In the genomic region with DNA sequence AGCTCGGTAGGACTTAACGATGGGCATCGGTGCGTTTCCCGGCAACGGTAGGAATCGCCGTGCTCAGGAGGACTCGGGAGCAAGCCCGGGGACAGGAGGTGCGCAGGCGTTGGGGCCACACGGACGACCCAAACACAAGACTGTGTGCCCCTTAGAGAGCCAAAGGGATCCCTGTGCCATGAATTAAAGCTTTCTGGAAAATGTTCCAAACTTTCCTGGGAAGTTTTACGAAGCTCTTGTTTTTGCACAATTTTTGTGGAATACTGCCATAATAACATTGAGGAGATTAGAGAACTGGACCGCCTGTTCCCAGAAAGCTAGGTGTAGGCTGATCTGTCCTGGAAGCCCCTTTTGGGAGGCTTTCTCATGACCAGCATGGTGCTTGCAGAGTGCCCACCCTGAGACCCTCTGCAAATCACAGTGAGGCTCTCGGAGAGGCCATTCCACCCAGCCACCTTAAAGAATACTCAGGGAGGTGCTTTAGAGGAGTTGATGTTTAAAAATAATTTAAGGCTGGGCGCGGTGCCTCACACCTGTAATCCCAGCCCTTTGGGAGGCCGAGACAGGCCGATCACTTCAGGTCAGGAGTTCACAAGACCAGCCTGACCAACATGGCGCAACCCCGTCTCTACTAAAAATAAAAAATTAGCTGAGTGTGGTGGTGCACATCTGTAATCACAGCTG, we compare ENCODE assay signal across 8 cellular contexts. TPM values are rescaled to one million over a fixed set of nuclear protein-coding genes. Genes with fewer than 3 reads are reported as not detected.
A peak's percentile ranks its signal among the peaks of the same experiment; 100 is the strongest.
DNase-seq lines count a peak whose midpoint lies in the region; ATAC-seq, FAIRE-seq and TF ChIP-seq lines count a peak whose summit lies in the region.

No MANE protein-coding gene starts in this region.

- H3K79me2 ChIP-seq in GM12878 (ENCODE audit: control insufficient read depth, insufficient read depth, low read length) (peaks cover 8% of the 10 kb centered on the region), HepG2 (ENCODE audit: insufficient read depth, low read length) (peaks cover 5% of the 10 kb centered on the region)

- CTCF ChIA-PET in GM12878 (lab: Yijun Ruan, JAX) (interaction anchor here (1.0 to 5.6 kb wide), 8 partner anchors 25 to 223 kb away, joined by 3 to 46 read pairs (median 4); no protein-coding TSS in a partner anchor), HepG2 (lab: Yijun Ruan, JAX; ENCODE audit: low intra/inter-chr PET ratio, low total read pairs) (no interaction called here)

- H3K9me3 ChIP-seq in GM12878 (replicated peaks; ENCODE audit: control insufficient read depth, insufficient read depth, low read length) (no peaks in the 10 kb centered on the region), HepG2 (ENCODE audit: low read length) (no peaks in the 10 kb centered on the region), tibial nerve (no peaks in the 10 kb centered on the region)

- WGBS in GM12878 (ENCODE audit: insufficient coverage, insufficient replicate concordance, low lambda C conversion rate, missing lambda C conversion rate) = 1% methylated on average over 23 of the region's 23 CpGs
- WGBS in HepG2 (ENCODE audit: low lambda C conversion rate) = 49% methylated on average over 9 of the region's 23 CpGs
- 29 to 52% methylated on average over 14 to 23 of the region's 23 CpGs for WGBS in tibial nerve, 2 donors

- POLR2A ChIA-PET in GM12878 (lab: Charles Lee) = interaction anchor here (0.5 to 2.4 kb wide), 13 partner anchors 9 to 248 kb away, joined by 3 to 11 read pairs (median 4); partner anchors contain the start of gene NSMCE1
- POLR2A ChIA-PET in HepG2 (lab: Yijun Ruan, JAX) = interaction anchor here (0.7 to 2.1 kb wide), 38 partner anchors 8 to 346 kb away, joined by 3 to 34 read pairs (median 5); partner anchors contain the start of genes GTF3C1, KATNIP and NSMCE1

- H3K4me1 ChIP-seq in GM12878 (ENCODE audit: control insufficient read depth, insufficient read depth, low read length) (peaks cover 18% of the 10 kb centered on the region), HepG2 (ENCODE audit: insufficient read depth, low read length) (peaks cover 43% of the 10 kb centered on the region), tibial nerve (peaks cover 0 to 14% (median 6%) of the 10 kb centered on the region in 4 donors)

- no peak for ATAC-seq in GM12878
- peak; percentile 1; the same call in 1 of the 3 replicates for ATAC-seq in HepG2
- no peak for ATAC-seq in HG02588 (IDR thresholded peaks at IDR 0.05; ENCODE audit: unreplicated experiment)
- no peak for ATAC-seq in GM21529 (IDR thresholded peaks at IDR 0.05; ENCODE audit: unreplicated experiment)

- peak overlapping the region; percentile 79 for H3K4me2 ChIP-seq in GM12878 (ENCODE audit: control insufficient read depth, insufficient read depth)
- peak overlapping the region; percentile 86 for H3K4me2 ChIP-seq in HepG2 (ENCODE audit: low read depth, low read length)

- TF ChIP-seq RAD21 in GM12878 (IDR thresholded peaks at IDR 0.05; ENCODE audit: insufficient read depth, low read depth, low read length) (no peak), HepG2 (CRISPR knock-in tag; IDR thresholded peaks at IDR 0.05) (no peak)

- H3K9ac ChIP-seq in GM12878 (ENCODE audit: control insufficient read depth, insufficient read depth, low read length) (peak overlapping the region; percentile 87), HepG2 (ENCODE audit: insufficient read depth, low read depth, low read length) (peak overlapping the region; percentile 98)

- peak overlapping the region; percentile 80 for H3K27ac ChIP-seq in GM12878 (ENCODE audit: control insufficient read depth, insufficient read depth)
- H3K27ac ChIP-seq in HepG2 (ENCODE audit: extremely low read length, insufficient read depth, low read length) = peak overlapping the region; percentile 97
- peak overlapping the region; percentile 91 to 99 (median 98) for H3K27ac ChIP-seq in tibial nerve

- no peak for TF ChIP-seq CTCF in LNCaP clone FGC (IDR thresholded peaks at IDR 0.05; ENCODE audit: control insufficient read depth, extremely low read depth, insufficient read depth)
- no peak for TF ChIP-seq CTCF in GM12878 (IDR thresholded peaks at IDR 0.05 in 2 of 3, conservative IDR thresholded peaks at IDR 0.05 in 1 of 3; ENCODE audit: control insufficient read depth in 2 of 3, extremely low read depth in 1 of 3, insufficient read depth in 1 of 3, low read depth in 3 of 3, low read length in 3 of 3)
- TF ChIP-seq CTCF in HepG2 (CRISPR knock-in tag; IDR thresholded peaks at IDR 0.05) = no peak
- TF ChIP-seq CTCF in tibial nerve (IDR thresholded peaks at IDR 0.05) = no peak

- in situ Hi-C loops in GM12878 (cut with MboI) (no loop called here), HepG2 (cut with HindIII; ENCODE audit: extremely low pct_ligation_motif_present, low pct_unique_long_range_greater_than_20kb) (no loop called here), ACHN (cut with HindIII; ENCODE audit: low pct_ligation_motif_present, low pct_unique_long_range_greater_than_20kb, low sequenced_read_pairs) (no loop called here)

- intact Hi-C loops in GM12878 (cut with micrococcal nuclease; ENCODE audit: unreplicated experiment) = no loop called here
- intact Hi-C loops in HepG2 (cut with micrococcal nuclease; ENCODE audit: unreplicated experiment) = loop anchor here (2.0 kb wide), 1 partner anchor 66 kb away; no protein-coding TSS in a partner anchor

- H3K36me3 ChIP-seq in GM12878 (ENCODE audit: control insufficient read depth in 2 of 2, insufficient read depth in 2 of 2, low read length in 1 of 2) = no peaks in the 10 kb centered on the region
- H3K36me3 ChIP-seq in HepG2 (replicated peaks in 1 of 2; ENCODE audit: control insufficient read depth in 1 of 2, insufficient read depth in 2 of 2, low read length in 2 of 2) = no peaks in the 10 kb centered on the region
- peaks cover 0 to 2% (median 0%) of the 10 kb centered on the region in 3 donors for H3K36me3 ChIP-seq in tibial nerve

- H4K20me1 ChIP-seq in GM12878 (ENCODE audit: control insufficient read depth, insufficient read depth) = no peaks in the 10 kb centered on the region
- H4K20me1 ChIP-seq in HepG2 (ENCODE audit: insufficient read depth, low read length) = no peaks in the 10 kb centered on the region

- TF ChIP-seq EP300 in GM12878 (IDR thresholded peaks at IDR 0.05; ENCODE audit: borderline replicate concordance in 1 of 2, control insufficient read depth in 1 of 2, low read depth in 2 of 2, low read length in 2 of 2) (no peak), HepG2 (IDR thresholded peaks at IDR 0.05; ENCODE audit: low read depth in 2 of 2, low read length in 2 of 2) (no peak), HepG2 (CRISPR knock-in tag; IDR thresholded peaks at IDR 0.05; ENCODE audit: borderline replicate concordance) (no peak), tibial nerve (IDR thresholded peaks at IDR 0.05) (no peak)

- SMC1A ChIA-PET in GM12878 (lab: Charles Lee; ENCODE audit: uncharacterized antibody, unreplicated experiment) = interaction anchor here (0.5 to 2.1 kb wide), 16 partner anchors 25 to 196 kb away, joined by 3 to 10 read pairs (median 4); no protein-coding TSS in a partner anchor

- H3K27me3 ChIP-seq in GM12878 (replicated peaks in 1 of 2; ENCODE audit: control insufficient read depth in 2 of 2, insufficient read depth in 2 of 2, low read length in 1 of 2) (no peaks in the 10 kb centered on the region), HepG2 (ENCODE audit: control insufficient read depth in 1 of 2, insufficient read depth in 2 of 2, low read length in 2 of 2) (no peaks in the 10 kb centered on the region; a peak in 1 of 5 replicates), tibial nerve (no peaks in the 10 kb centered on the region)

- FAIRE-seq in GM12878 (lab: Jason Lieb, UNC) (no peak), HepG2 (lab: Jason Lieb, UNC) (no peak)

- RAD21 ChIA-PET in GM12878 (lab: Charles Lee; ENCODE audit: unreplicated experiment) = interaction anchor here (0.6 to 2.4 kb wide), 15 partner anchors 12 to 200 kb away, joined by 3 to 15 read pairs (median 4); no protein-coding TSS in a partner anchor

- DNase-seq in COLO668 (lab: John Stamatoyannopoulos, UW; ENCODE audit: unreplicated experiment) (peak; percentile 71), LNCaP clone FGC (ENCODE audit: low read depth) (peak; percentile 8), GM12878 (ENCODE audit: low read depth, low spot score) (no peak), HepG2 (ENCODE audit: low spot score) (no peak), tibial nerve (ENCODE audit: low spot score in 2 of 2) (no peak), ACHN (no peak)

- TF ChIP-seq POLR2A in GM12878 (IDR thresholded peaks at IDR 0.05; ENCODE audit: low read depth, low read length) = no peak
- TF ChIP-seq POLR2A in HepG2 (IDR thresholded peaks at IDR 0.05; ENCODE audit: insufficient read depth in 1 of 2, low read depth in 2 of 2, low read length in 2 of 2) = no peak
- no peak for TF ChIP-seq POLR2A in tibial nerve (IDR thresholded peaks at IDR 0.05)

- peak overlapping the region; percentile 89 for H2AFZ ChIP-seq in GM12878 (ENCODE audit: control insufficient read depth, low read depth, low read length)
- H2AFZ ChIP-seq in HepG2 (ENCODE audit: low read length) = no peak overlapping the region

- BruUV-seq in GM12878 (replicated peaks; lab: Mats Ljungman, UMichigan) (TSS peak; percentile 82), HepG2 (replicated peaks; lab: Mats Ljungman, UMichigan) (TSS peak; percentile 76)

- peak overlapping the region; percentile 79 for H3K4me3 ChIP-seq in LNCaP clone FGC (ENCODE audit: low read depth, low read length)
- H3K4me3 ChIP-seq in GM12878 = peak overlapping the region; percentile 80
- peak overlapping the region; percentile 70 to 93 (median 90) for H3K4me3 ChIP-seq in HepG2 (replicated peaks in 1 of 3; ENCODE audit: insufficient read depth in 1 of 3, low read depth in 2 of 3, low read length in 3 of 3)
- H3K4me3 ChIP-seq in tibial nerve = peak overlapping the region; percentile 63 to 87 (median 74)

RNA-seq across cellular contexts. Expression of gene KDM8, which starts 1.0 kb away (rescaled TPM):
- 25.2 and 27.7 TPM in 2 replicates for total RNA-seq in GM12878 (2013; cell fraction: nucleolus; rRNA removed)
- total RNA-seq in GM12878 (2014; rRNA removed) (6.9 and 8.9 TPM in 2 replicates), GM12878 (2014; rRNA removed; fragmentation: Illumina TruSeq; extraction: Trizol) (4.1 and 4.2 TPM in 2 replicates), GM12878 (2021) (6.6 and 7.8 TPM in 2 replicates), HepG2 (2016; rRNA removed; fragmentation: Illumina TruSeq; extraction: Trizol) (5.2 and 8.6 TPM in 2 replicates), tibial nerve (1 to 10 TPM; 2.3 to 7.6 (median 4.8) TPM)
- polyA plus RNA-seq in GM12878 (2011; ENCODE audit: low read depth) = 1.5 TPM
- polyA plus RNA-seq in GM12878 (2011; rRNA removed) (2.8 and 6.1 TPM in 2 replicates), GM12878 (2014; fragmentation: Illumina TruSeq; extraction: Trizol) (3.9 and 4.1 TPM in 2 replicates), GM12878 (2014; fragmentation: Nextera tagmentation; extraction: Ambion mirVana) (1 to 10 TPM in 1 of 2 experiments, under 1 TPM in 1; 0.79 to 1.3 TPM), GM12878 (2014; rRNA removed) (5.5 and 7.3 TPM in 2 replicates), GM12878 (2016; fragmentation: Nextera tagmentation; extraction: Ambion mirVana) (1 to 10 TPM; 8.0 to 8.7 TPM), HepG2 (2011; rRNA removed) (3.3 and 4.0 TPM in 2 replicates)
- polyA plus RNA-seq in GM12878 (2011; cell fraction: cytosol; rRNA removed) = 6.8 and 14.6 TPM in 2 replicates
- 12.3 and 14.7 TPM in 2 replicates for polyA plus RNA-seq in GM12878 (2011; cell fraction: nucleus; rRNA removed)
- polyA plus RNA-seq in GM12878 (2012) = 2.6 TPM in 2 replicates
- polyA minus RNA-seq in GM12878 (2011; rRNA and poly(A)+ RNA removed) = 5.4 and 15.9 TPM in 2 replicates
- polyA minus RNA-seq in GM12878 (2011; cell fraction: cytosol; rRNA and poly(A)+ RNA removed) = 2.1 and 2.9 TPM in 2 replicates
- 6.6 and 10.4 TPM in 2 replicates for polyA minus RNA-seq in GM12878 (2011; cell fraction: nucleus; rRNA and poly(A)+ RNA removed)
- total RNA-seq in HepG2 (2016; cell fraction: cytosol; rRNA removed; fragmentation: Illumina TruSeq; extraction: Trizol; ENCODE audit: low read depth) = 4.8 and 8.6 TPM in 2 replicates
- 6.8 and 8.9 TPM in 2 replicates for total RNA-seq in HepG2 (2016; cell fraction: insoluble cytoplasmic fraction; rRNA removed; fragmentation: Illumina TruSeq; extraction: Trizol)
- total RNA-seq in HepG2 (2016; cell fraction: membrane; rRNA removed; fragmentation: Illumina TruSeq; extraction: Trizol) = 5.4 and 6.5 TPM in 2 replicates
- 10.5 and 11.8 TPM in 2 replicates for total RNA-seq in HepG2 (2016; cell fraction: nucleus; rRNA removed; fragmentation: Illumina TruSeq; extraction: Trizol)
- polyA plus RNA-seq in HepG2 (2011; cell fraction: cytosol; rRNA removed) = 1.7 and 1.8 TPM in 2 replicates
- 18.0 and 23.0 TPM in 2 replicates for polyA plus RNA-seq in HepG2 (2011; cell fraction: nucleus; rRNA removed)
- 3.3 and 3.7 TPM in 2 replicates for polyA plus RNA-seq in HepG2 (2012)
- polyA plus RNA-seq in HepG2 (2016; cell fraction: cytosol; fragmentation: Illumina TruSeq; extraction: Trizol; ENCODE audit: low read depth) = 1.4 and 2.0 TPM in 2 replicates
- polyA plus RNA-seq in HepG2 (2016; cell fraction: insoluble cytoplasmic fraction; fragmentation: Illumina TruSeq; extraction: Trizol; ENCODE audit: low read depth) = 8.2 and 9.2 TPM in 2 replicates
- 2.7 and 2.8 TPM in 2 replicates for polyA plus RNA-seq in HepG2 (2016; cell fraction: membrane; fragmentation: Illumina TruSeq; extraction: Trizol; ENCODE audit: low read depth)
- polyA plus RNA-seq in HepG2 (2016; cell fraction: nucleus; fragmentation: Illumina TruSeq; extraction: Trizol; ENCODE audit: insufficient read depth, low read depth) = 14.1 and 16.6 TPM in 2 replicates
- 8.5 and 15.7 TPM in 2 replicates for polyA minus RNA-seq in HepG2 (2011; rRNA and poly(A)+ RNA removed; ENCODE audit: low replicate concordance)
- 1.7 and 2.4 TPM in 2 replicates for polyA minus RNA-seq in HepG2 (2011; cell fraction: cytosol; rRNA and poly(A)+ RNA removed)
- polyA minus RNA-seq in HepG2 (2011; cell fraction: nucleus; rRNA and poly(A)+ RNA removed) = 13.1 and 14.7 TPM in 2 replicates

Comparison
In these comparisons a context has a peak if more than half of its experiments do, and no peak if none do; other contexts are left out.
1. DNase-seq: peak in COLO668 (single experiment) and LNCaP clone FGC (single experiment); none in GM12878 (single experiment), HepG2 (single experiment), tibial nerve (0 of 2) and ACHN (single experiment).
2. Peak in every context shown above with its lines, with median percentiles within 50 percentile points of each other: H3K4me3 ChIP-seq and H3K27ac ChIP-seq.